ENCODE assay signal across 19 cellular contexts in genomic region chr1:58401991-58402390, GRCh38.
DNase-seq lines count a peak whose midpoint lies in the region; ATAC-seq and TF ChIP-seq lines count a peak whose summit lies in the region.
"Had no signal": no experiment of that assay in that cellular context is flagged by ENCODE, and none has a peak within 500 bp of the region (broad histone marks: within the 10 kb centered on the region; RNA-seq: fewer than 3 reads in every experiment).

No MANE protein-coding gene starts in this region.

- H3K27me3 ChIP-seq in thoracic aorta (replicated peaks; ENCODE audit: insufficient read depth): no peaks in the 10 kb centered on the region

- H3K36me3 ChIP-seq in thoracic aorta: no peaks in the 10 kb centered on the region

- peak; percentile 44 for ATAC-seq in Right ventricle myocardium superior (ENCODE audit: poor library complexity)
- ATAC-seq in SK-N-SH treated with all-trans-retinoic acid at 6 μM for 48 hours: peak; percentile 33
- ATAC-seq in left cardiac atrium: peak; percentile 71 to 76
- no peak for ATAC-seq in thoracic aorta (ENCODE audit: insufficient number of reproducible peaks, low FRiP score, low read depth)
- ATAC-seq: A549 had no signal

- intact Hi-C loops in Right ventricle myocardium superior (cut with DNase I) (no loop called here), cardiac septum (cut with DNase I) (no loop called here), left cardiac atrium (cut with DNase I) (no loop called here)

- H3K9me3 ChIP-seq in thoracic aorta: no peaks in the 10 kb centered on the region
- H3K9me3 ChIP-seq: A549 had no signal

- no peak overlapping the region for H3K27ac ChIP-seq in thoracic aorta
- H3K27ac ChIP-seq: A549, KMS-11, RWPE1 had no signal

- no peak for TF ChIP-seq CTCF in thoracic aorta (IDR thresholded peaks at IDR 0.05)

- H3K4me1 ChIP-seq in thoracic aorta (ENCODE audit: control insufficient read depth in 1 of 2, low read depth in 2 of 2): peaks cover 0 to 5% of the 10 kb centered on the region in 2 donors
- H3K4me1 ChIP-seq: A549 had no signal

- H3K4me3 ChIP-seq in thoracic aorta: peak overlapping the region; percentile 29
- H3K4me3 ChIP-seq: A549 had no signal

- DNase-seq in Right ventricle myocardium superior: no peak
- no peak for DNase-seq in cardiac septum (ENCODE audit: low spot score)
- no peak for DNase-seq in left cardiac atrium
- no peak for DNase-seq in thoracic aorta (ENCODE audit: low spot score)
- DNase-seq in NCI-H2081 (lab: John Stamatoyannopoulos, UW): no peak
- no peak for DNase-seq in SIG-M5 treated with dmso at 0.1 percent for 504 hours (lab: John Stamatoyannopoulos, UW; ENCODE audit: unreplicated experiment)
- no peak for DNase-seq in activated CD8-positive, alpha-beta memory T cell treated with anti-CD3 and anti-CD28 coated beads for 24 hours
- DNase-seq: activated CD4-positive, alpha-beta T cell treated with anti-CD3 and anti-CD28 coated beads, Interleukin-2, amount 10 ng/mL, durations not matched to agents 24 days and 14 days; activated CD8-positive, alpha-beta memory T cell treated with anti-CD3 and anti-CD28 coated beads, Interleukin-2, amount 50 U/mL, for 4 hours; activated effector memory CD4-positive, alpha-beta T cell treated with Interleukin-2 at 50 U/mL for 16 hours; DMS79 treated with DMSO at 0.1 percent for 48 hours; hypothalamus; NCI-H1092; retina; trophoblast cell had no signal

TF ChIP-seq in SK-N-SH treated with all-trans-retinoic acid at 6 μM for 48 hours, 23 proteins besides CTCF, POLR2A, EP300 and RAD21:
- TF ChIP-seq ZNF8 (CRISPR knock-in tag; IDR thresholded peaks at IDR 0.05) (no peak), TCF4 (CRISPR knock-in tag; IDR thresholded peaks at IDR 0.05; ENCODE audit: borderline replicate concordance) (no peak), ZFP3 (CRISPR knock-in tag; IDR thresholded peaks at IDR 0.05) (no peak), CREB5 (CRISPR knock-in tag; IDR thresholded peaks at IDR 0.05; ENCODE audit: low read depth) (no peak), CSDC2 (CRISPR knock-in tag; IDR thresholded peaks at IDR 0.05) (no peak), PPARA (CRISPR knock-in tag; IDR thresholded peaks at IDR 0.05; ENCODE audit: borderline replicate concordance) (no peak), ZNF565 (CRISPR knock-in tag; conservative IDR thresholded peaks at IDR 0.05; ENCODE audit: low read depth) (no peak), CSRNP3 (CRISPR knock-in tag; IDR thresholded peaks at IDR 0.05) (no peak), ZNF70 (CRISPR knock-in tag; IDR thresholded peaks at IDR 0.05) (no peak), TOX (CRISPR knock-in tag; IDR thresholded peaks at IDR 0.05; ENCODE audit: borderline replicate concordance) (no peak), GLIS3 (CRISPR knock-in tag; IDR thresholded peaks at IDR 0.05) (no peak), OSR1 (CRISPR knock-in tag; IDR thresholded peaks at IDR 0.05) (no peak), BACH2 (CRISPR knock-in tag; IDR thresholded peaks at IDR 0.05; ENCODE audit: borderline replicate concordance) (no peak), SNAI2 (CRISPR knock-in tag; IDR thresholded peaks at IDR 0.05) (no peak), ZC3H10 (CRISPR knock-in tag; IDR thresholded peaks at IDR 0.05) (no peak), ARNTL (CRISPR knock-in tag; IDR thresholded peaks at IDR 0.05; ENCODE audit: borderline replicate concordance, low read depth) (no peak), ISL1 (CRISPR knock-in tag; IDR thresholded peaks at IDR 0.05) (no peak), POU6F1 (CRISPR knock-in tag; IDR thresholded peaks at IDR 0.05; ENCODE audit: borderline replicate concordance, low read depth) (no peak), ESRRG (CRISPR knock-in tag; IDR thresholded peaks at IDR 0.05) (no peak)
